8 cellular contexts compared by ENCODE assay signal in the genomic region with DNA sequence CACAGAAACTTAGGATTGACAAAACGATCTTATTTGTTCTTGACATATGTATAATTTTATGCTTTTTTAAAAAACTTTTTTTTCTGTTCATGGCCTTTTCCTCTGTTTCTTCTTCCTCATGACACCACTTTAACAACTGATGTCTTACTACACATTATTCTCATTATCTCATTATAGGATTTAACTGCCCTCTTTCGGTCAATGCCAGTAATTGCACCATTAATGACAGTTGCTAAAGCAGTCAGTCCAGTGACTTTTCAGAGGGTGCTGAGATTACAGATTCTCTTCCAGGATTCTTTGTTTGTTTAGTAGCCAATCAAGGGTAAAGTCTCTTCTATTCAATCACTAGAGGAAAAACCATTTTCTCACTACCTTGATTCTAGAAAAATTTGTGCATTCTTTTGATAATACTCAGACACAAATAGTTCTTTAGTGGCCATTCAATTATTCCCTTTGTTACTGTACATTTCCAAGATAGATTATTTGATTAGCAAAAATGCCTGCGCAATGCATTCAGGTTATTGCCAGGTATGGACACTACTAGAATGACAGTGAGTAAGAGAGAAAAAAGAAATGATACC. TPM values are rescaled to one million over a fixed set of nuclear protein-coding genes. Genes with fewer than 3 reads are reported as not detected.
DNase-seq lines count a peak whose midpoint lies in the region; ATAC-seq, FAIRE-seq and TF ChIP-seq lines count a peak whose summit lies in the region.

No MANE protein-coding gene starts in this region.

- no peak overlapping the region for H3K27ac Mint-ChIP-seq in activated CD4-positive, alpha-beta T cell treated with anti-CD3 and anti-CD28 coated beads, Interleukin-2, amount 10 ng/mL, durations not matched to agents 7 days and 5 days

- no peak overlapping the region for H2AFZ ChIP-seq in H1 (ENCODE audit: low read length)

- TF ChIP-seq CTCF in Panc1 (IDR thresholded peaks at IDR 0.05) (peak; percentile 67; the same call in 1 of the 2 replicates), H1 (IDR thresholded peaks at IDR 0.05; ENCODE audit: control extremely low read depth in 1 of 3, insufficient read depth in 1 of 3, low read depth in 1 of 3, low read length in 3 of 3) (peak in 2 of 3 experiments; percentile 52 to 74; a peak in 2 of 4 replicates)

- no peak overlapping the region for H4K5ac ChIP-seq in H1 (ENCODE audit: insufficient read length, low read depth, low read length)

- no peak for TF ChIP-seq POLR2A in H1 (IDR thresholded peaks at IDR 0.05; ENCODE audit: control extremely low read depth in 1 of 2, low read depth in 2 of 2, low read length in 2 of 2)

- H4K20me1 ChIP-seq in H1 (replicated peaks in 1 of 2; ENCODE audit: control insufficient read depth in 1 of 2, insufficient read depth in 2 of 2, low read length in 2 of 2) = no peaks in the 10 kb centered on the region

- no peak overlapping the region for H3K18ac ChIP-seq in H1 (ENCODE audit: extremely low read depth, low read length)

- H3K9me3 ChIP-seq in Panc1 (ENCODE audit: control insufficient read depth, insufficient read depth, low read depth, low read length) = no peaks in the 10 kb centered on the region
- H3K9me3 ChIP-seq in H1 (ENCODE audit: insufficient read depth in 2 of 2, low read depth in 1 of 2, low read length in 1 of 2) = no peaks in the 10 kb centered on the region

- no peak overlapping the region for H2AK5ac ChIP-seq in H1 (ENCODE audit: low read depth, low read length)

- peak; percentile 71 for FAIRE-seq in H1 (lab: Jason Lieb, UNC)

- CTCF ChIA-PET in activated CD4-positive, alpha-beta T cell treated with anti-CD3 and anti-CD28 coated beads, Interleukin-2, amount 10 ng/mL, durations not matched to agents 7 days and 5 days (lab: Charles Lee) = interaction anchor here (0.7 to 3.5 kb wide), 3 partner anchors 11 to 186 kb away, joined by 4 to 19 read pairs (median 4); a partner anchor contains a TSS
- CTCF ChIA-PET in Panc1 (lab: Charles Lee) (no interaction called here), H1 (lab: Charles Lee; ENCODE audit: partially characterized antibody) (interaction anchor here (0.7 to 9.7 kb wide), 17 partner anchors 10 to 257 kb away, joined by 3 to 119 read pairs (median 5); a partner anchor contains a TSS)

- WGBS in H1 (ENCODE audit: extremely low coverage in 1 of 2, insufficient coverage in 1 of 2, insufficient read length in 1 of 2, insufficient replicate concordance in 2 of 2, low coverage in 1 of 2, low lambda C conversion rate in 2 of 2, missing lambda C conversion rate in 1 of 2), 2 experiments = 22% methylated on average over 3 of the region's 3 CpGs; no CpG with 5 or more reads in 1 of the 2 experiments

- H2BK120ac ChIP-seq in H1 (replicated peaks; ENCODE audit: low read depth, low read length) = no peak overlapping the region

- POLR2A ChIA-PET in activated CD4-positive, alpha-beta T cell treated with anti-CD3 and anti-CD28 coated beads, Interleukin-2, amount 10 ng/mL, durations not matched to agents 7 days and 5 days (lab: Charles Lee) = no interaction called here
- POLR2A ChIA-PET in Panc1 (lab: Charles Lee) (no interaction called here), H1 (lab: Charles Lee; ENCODE audit: partially characterized antibody) (interaction anchor here (0.8 to 1.6 kb wide), 5 partner anchors 90 to 112 kb away, joined by 3 to 8 read pairs (median 4); a partner anchor contains a TSS)

- TF ChIP-seq RAD21 in Ishikawa (IDR thresholded peaks at IDR 0.05; ENCODE audit: low read depth) (peak; percentile 85), H1 (IDR thresholded peaks at IDR 0.05 in 1 of 2, conservative IDR thresholded peaks at IDR 0.05 in 1 of 2; ENCODE audit: low read depth in 2 of 2, low read length in 2 of 2) (peak; percentile 79)

- no peak overlapping the region for H3K4ac ChIP-seq in H1 (replicated peaks; ENCODE audit: insufficient read length, low read depth, low read length)

- H3K9ac ChIP-seq in H1 (replicated peaks in 1 of 4; ENCODE audit: extremely low read depth in 1 of 4, low read depth in 3 of 4, low read length in 3 of 4) = no peak overlapping the region

- no peak overlapping the region for H2BK20ac ChIP-seq in H1 (ENCODE audit: low read length)

- H3K36me3 Mint-ChIP-seq in activated CD4-positive, alpha-beta T cell treated with anti-CD3 and anti-CD28 coated beads, Interleukin-2, amount 10 ng/mL, durations not matched to agents 7 days and 5 days (ENCODE audit: low read depth) = peaks cover 1% of the 10 kb centered on the region

- no peak overlapping the region for H3K4me3 ChIP-seq in Panc1 (ENCODE audit: low read depth in 2 of 2, low read length in 2 of 2)
- H3K4me3 ChIP-seq in H1 (ENCODE audit: extremely low read depth in 1 of 4, insufficient read depth in 2 of 4, low read depth in 3 of 4, low read length in 4 of 4) = no peak overlapping the region

- no peaks in the 10 kb centered on the region for H3K23me2 ChIP-seq in H1 (ENCODE audit: low read depth, low read length)

- H3K36me3 ChIP-seq in Panc1 (ENCODE audit: control insufficient read depth, insufficient read depth, low read length) (no peaks in the 10 kb centered on the region), H1 (ENCODE audit: control insufficient read depth in 2 of 4, insufficient read depth in 4 of 4, low read length in 3 of 4) (no peaks in the 10 kb centered on the region)

- no peak overlapping the region for H3K56ac ChIP-seq in H1 (replicated peaks; ENCODE audit: insufficient read length, low read depth, low read length)

- no peaks in the 10 kb centered on the region for H3K9me3 Mint-ChIP-seq in activated CD4-positive, alpha-beta T cell treated with anti-CD3 and anti-CD28 coated beads, Interleukin-2, amount 10 ng/mL, durations not matched to agents 7 days and 5 days

- H3K27ac ChIP-seq in Panc1 (ENCODE audit: low read length) = no peak overlapping the region
- no peak overlapping the region for H3K27ac ChIP-seq in H1 (ENCODE audit: low read depth, low read length)

- H3K4me3 Mint-ChIP-seq in activated CD4-positive, alpha-beta T cell treated with anti-CD3 and anti-CD28 coated beads, Interleukin-2, amount 10 ng/mL, durations not matched to agents 7 days and 5 days = no peak overlapping the region

- H3K27me3 ChIP-seq in Panc1 (ENCODE audit: control insufficient read depth, insufficient read depth, low read length) (no peaks in the 10 kb centered on the region; the same call in 1 of the 2 replicates), H1 (replicated peaks in 1 of 4; ENCODE audit: control insufficient read depth in 3 of 4, extremely low read depth in 1 of 4, insufficient read depth in 3 of 4, low read length in 3 of 4) (no peaks in the 10 kb centered on the region)

- H3K79me2 ChIP-seq in H1 (ENCODE audit: control insufficient read depth in 1 of 2, insufficient read depth in 2 of 2, low read length in 2 of 2) = no peaks in the 10 kb centered on the region

- H2BK5ac ChIP-seq in H1 (ENCODE audit: low read depth, low read length) = no peak overlapping the region

- H3K14ac ChIP-seq in H1 (ENCODE audit: insufficient read length) = no peak overlapping the region

- intact Hi-C loops in Panc1 (cut with micrococcal nuclease; ENCODE audit: unreplicated experiment) = loop anchor here (2.0 kb wide), 1 partner anchor 89 kb away; no protein-coding TSS in a partner anchor

- no peak overlapping the region for H4K91ac ChIP-seq in H1 (replicated peaks; ENCODE audit: insufficient read length, low read length)

- H3K4me1 Mint-ChIP-seq in activated CD4-positive, alpha-beta T cell treated with anti-CD3 and anti-CD28 coated beads, Interleukin-2, amount 10 ng/mL, durations not matched to agents 7 days and 5 days = peaks cover 30% of the 10 kb centered on the region

- H3K4me1 ChIP-seq in Panc1 (ENCODE audit: control insufficient read depth, insufficient read depth, low read length) = no peaks in the 10 kb centered on the region
- no peaks in the 10 kb centered on the region for H3K4me1 ChIP-seq in H1 (replicated peaks in 1 of 4; ENCODE audit: control insufficient read depth in 3 of 4, insufficient read depth in 4 of 4, low read length in 3 of 4)

- no peak for ATAC-seq in Panc1
- ATAC-seq in GM19035 (IDR thresholded peaks at IDR 0.05; ENCODE audit: unreplicated experiment) = no peak

- H2BK12ac ChIP-seq in H1 (ENCODE audit: low read depth, low read length) = no peak overlapping the region

- H3K79me1 ChIP-seq in H1 (ENCODE audit: low read depth, low read length) = no peaks in the 10 kb centered on the region

- DNase-seq in activated CD4-positive, alpha-beta T cell treated with anti-CD3 and anti-CD28 coated beads, Interleukin-2, amount 10 ng/mL, durations not matched to agents 7 days and 5 days = peak; percentile 47
- DNase-seq in activated CD4-positive, alpha-beta T cell treated with anti-CD3 and anti-CD28 coated beads, Interleukin-2, amount 50 U/mL, for 4 hours = no peak
- DNase-seq in Panc1 (ENCODE audit: low read depth, low spot score) = peak; percentile 15
- DNase-seq in H1 (ENCODE audit: low read depth in 1 of 2, low spot score in 2 of 2) = no peak
- DNase-seq in midbrain (lab: John Stamatoyannopoulos, UW) = peak; percentile 55
- DNase-seq in stimulated activated CD8-positive, alpha-beta memory T cell treated with anti-CD3 and anti-CD28 coated beads, Interleukin-4, amount 100 ng/mL, for 48 hours = no peak

- peaks cover 2% of the 10 kb centered on the region for H3K27me3 Mint-ChIP-seq in activated CD4-positive, alpha-beta T cell treated with anti-CD3 and anti-CD28 coated beads, Interleukin-2, amount 10 ng/mL, durations not matched to agents 7 days and 5 days

- TF ChIP-seq EP300 in Ishikawa (IDR thresholded peaks at IDR 0.05; ENCODE audit: borderline replicate concordance) = no peak
- TF ChIP-seq EP300 in H1 (IDR thresholded peaks at IDR 0.05; ENCODE audit: borderline replicate concordance in 1 of 2, low read depth in 2 of 2, low read length in 2 of 2) = no peak

- H4K8ac ChIP-seq in H1 (ENCODE audit: extremely low read depth, insufficient read depth, low read length) = no peak overlapping the region

- H2BK15ac ChIP-seq in H1 (ENCODE audit: low read length) = no peak overlapping the region

- H3K4me2 ChIP-seq in H1 (ENCODE audit: insufficient read depth in 1 of 2, low read depth in 2 of 2, low read length in 2 of 2) = no peak overlapping the region

- H3K23ac ChIP-seq in H1 (ENCODE audit: insufficient read length) = no peak overlapping the region

- no TSS peak for BruUV-seq in Panc1 (replicated peaks; lab: Mats Ljungman, UMichigan)

- in situ Hi-C loops in Panc1 (cut with HindIII; ENCODE audit: low pct_unique_long_range_greater_than_20kb, low sequenced_read_pairs) = no loop called here

RNA-seq across cellular contexts. Expression of a gene that starts 50.1 kb away (rescaled TPM):
- total RNA-seq in activated CD4-positive, alpha-beta T cell treated with anti-CD3 and anti-CD28 coated beads, Interleukin-2, amount 10 ng/mL, durations not matched to agents 7 days and 5 days = 1 to 10 TPM; 3.0 to 4.4 TPM
- total RNA-seq in Panc1 (2021; ENCODE audit: unreplicated experiment) = 0.69 TPM
- 0.71 TPM for polyA plus RNA-seq in Panc1 (2012; ENCODE audit: insufficient read length)
- total RNA-seq in H1 (2021; fragmentation: NEBNext Ultra II Directional; extraction: Animal tissue kit (Norgen Biotek cat#: 25700)) = 7.9 and 9.1 TPM in 2 replicates
- polyA plus RNA-seq in H1 (2011; rRNA removed) = 7.0 and 12.8 TPM in 2 replicates
- 10.4 TPM for polyA plus RNA-seq in H1 (2011; cell fraction: cytosol; rRNA removed)
- 10.9 TPM for polyA plus RNA-seq in H1 (2011; cell fraction: nucleus; rRNA removed)
- polyA plus RNA-seq in H1 (2012, experiment 1 of 2) = 4.3 to 9.2 TPM (median 6.0 TPM) in 4 replicates
- 2.8 TPM for polyA plus RNA-seq in H1 (2012, experiment 2 of 2)
- 6.2 TPM for polyA plus RNA-seq in H1 (2013, experiment 1 of 2)
- polyA plus RNA-seq in H1 (2013, experiment 2 of 2) = 6.7 TPM
- polyA minus RNA-seq in H1 (2011; rRNA and poly(A)+ RNA removed) = 20.6 and 21.4 TPM in 2 replicates
- 15.0 TPM for polyA minus RNA-seq in H1 (2011; cell fraction: cytosol; rRNA and poly(A)+ RNA removed)
- polyA minus RNA-seq in H1 (2011; cell fraction: nucleus; rRNA and poly(A)+ RNA removed) = 38.9 TPM

Comparison
In these comparisons a context has a peak if more than half of its experiments do, and no peak if none do; other contexts are left out.
1. DNase-seq: peak in activated CD4-positive, alpha-beta T cell treated with anti-CD3 and anti-CD28 coated beads, Interleukin-2, amount 10 ng/mL, durations not matched to agents 7 days and 5 days (single experiment), Panc1 (single experiment) and midbrain (single experiment); none in activated CD4-positive, alpha-beta T cell treated with anti-CD3 and anti-CD28 coated beads, Interleukin-2, amount 50 U/mL, for 4 hours (0 of 2), H1 (0 of 2) and stimulated activated CD8-positive, alpha-beta memory T cell treated with anti-CD3 and anti-CD28 coated beads, Interleukin-4, amount 100 ng/mL, for 48 hours (single experiment).